In the genomic region with DNA sequence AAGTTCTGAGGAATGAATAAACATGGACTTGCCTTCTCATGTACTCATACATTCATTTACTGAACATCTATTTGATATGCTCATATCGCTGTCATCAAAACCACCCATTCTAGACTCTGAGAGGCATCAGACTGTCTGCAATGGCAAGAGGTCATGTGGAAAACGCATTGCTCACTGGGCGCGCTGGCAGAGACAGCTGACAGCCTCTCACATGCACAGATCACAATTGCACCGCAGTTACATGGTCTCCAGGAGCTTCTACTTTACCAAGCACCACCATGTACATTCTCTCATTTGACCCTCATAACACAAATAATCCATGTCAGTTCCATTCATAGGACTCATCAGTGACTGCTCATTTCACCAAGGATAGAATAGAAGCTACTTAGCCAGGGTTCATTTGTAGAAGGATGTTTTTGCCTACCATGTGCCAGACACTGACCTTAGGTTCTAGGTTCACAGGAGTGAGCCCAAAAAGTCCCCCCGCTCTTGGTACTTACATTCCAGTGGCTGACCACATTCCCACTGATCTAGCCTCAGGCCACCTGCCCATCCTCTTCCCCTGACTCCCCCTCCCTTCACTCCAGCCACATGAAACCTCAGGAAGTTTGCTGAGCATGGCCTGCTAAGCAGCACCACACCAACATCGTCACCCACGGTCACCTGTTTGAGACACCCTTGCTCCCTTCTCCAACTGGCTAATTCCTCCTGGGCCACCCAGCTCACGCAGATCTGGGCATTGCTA, we compare ENCODE assay signal across 32 cellular contexts. TPM values are rescaled to one million over a fixed set of nuclear protein-coding genes. Genes with fewer than 3 reads are reported as not detected.
A peak's percentile ranks its signal among the peaks of the same experiment; 100 is the strongest.
DNase-seq lines count a peak whose midpoint lies in the region; ATAC-seq and TF ChIP-seq lines count a peak whose summit lies in the region.
"Had no signal": no experiment of that assay in that cellular context is flagged by ENCODE, and none has a peak within 500 bp of the region (broad histone marks: within the 10 kb centered on the region; RNA-seq: fewer than 3 reads in every experiment).

No MANE protein-coding gene starts in this region.

- no peak overlapping the region for H3K27ac ChIP-seq in BLaER1
- H3K27ac ChIP-seq: A549, esophagus squamous epithelium, pancreas, right atrium auricular region, SK-N-MC, thoracic aorta had no signal

- ATAC-seq in T-helper 17 cell (no peak), GM19395 (IDR thresholded peaks at IDR 0.05; ENCODE audit: unreplicated experiment) (no peak)
- ATAC-seq: A549, pancreas had no signal

- H3K36me3 ChIP-seq in BLaER1 = no peaks in the 10 kb centered on the region
- H3K36me3 ChIP-seq: esophagus squamous epithelium, pancreas, right atrium auricular region, thoracic aorta had no signal

- H3K27me3 ChIP-seq in BLaER1 = no peaks in the 10 kb centered on the region
- H3K27me3 ChIP-seq: esophagus squamous epithelium, pancreas, right atrium auricular region had no signal

- intact Hi-C loops in cardiac septum (cut with DNase I) = no loop called here

- H3K4me1 Mint-ChIP-seq in T-helper 17 cell (peaks cover 4% of the 10 kb centered on the region), type B pancreatic cell (ENCODE audit: unreplicated experiment) (no peaks in the 10 kb centered on the region)

- H3K4me3 Mint-ChIP-seq in T-helper 17 cell (peak overlapping the region; percentile 42), type B pancreatic cell (no peak overlapping the region)
- H3K4me3 Mint-ChIP-seq: activated T-helper 1 cell treated with anti-CD3 and anti-CD28 coated beads, Interleukin-12 subunit alpha, Interleukin-12 subunit beta, Interleukin-2, Interleukin-4 antibody, amounts not matched to agents 30 ng/mL and 10 ng/mL and 1 ng/mL, durations not matched to agents 14 hours and 24 hours and 36 hours; CD4-positive, alpha-beta memory T cell; dendritic cell treated with granulocyte-macrophage colony-stimulating factor and Interleukin-4, amounts not matched to agents 40 ng/mL and 50 ng/mL, for 4 days; endodermal cell; H9; stimulated activated naive CD8-positive, alpha-beta T cell treated with anti-CD3 and anti-CD28 coated beads, Interleukin-15, Interleukin-2, amounts not matched to agents 100 ng/mL and 50 ng/mL, for 24 hours had no signal

- H3K9me3 ChIP-seq in BLaER1 (no peaks in the 10 kb centered on the region; the same call in 1 of the 2 replicates), T-helper 17 cell (ENCODE audit: control insufficient read depth, low read length, poor library complexity, severe bottlenecking) (peaks cover 3% of the 10 kb centered on the region)
- H3K9me3 ChIP-seq: A549, esophagus squamous epithelium, pancreas, right atrium auricular region, thoracic aorta had no signal

- no peak for TF ChIP-seq CTCF in type B pancreatic cell (conservative IDR thresholded peaks at IDR 0.05)

- H3K4me3 ChIP-seq in BLaER1 = no peak overlapping the region
- H3K4me3 ChIP-seq: A549, esophagus squamous epithelium, lung, pancreas, right atrium auricular region, SK-N-MC, thoracic aorta had no signal

- H3K4me1 ChIP-seq in BLaER1 = peaks cover 6% of the 10 kb centered on the region
- H3K4me1 ChIP-seq: A549, esophagus squamous epithelium, pancreas, right atrium auricular region had no signal

- H3K36me3 Mint-ChIP-seq in T-helper 17 cell (ENCODE audit: low read depth) = no peaks in the 10 kb centered on the region
- H3K36me3 Mint-ChIP-seq in type B pancreatic cell = no peaks in the 10 kb centered on the region

- H3K27me3 Mint-ChIP-seq in T-helper 17 cell (peaks cover 5% of the 10 kb centered on the region), type B pancreatic cell (peaks cover 4% of the 10 kb centered on the region)
- H3K27me3 Mint-ChIP-seq: dendritic cell treated with granulocyte-macrophage colony-stimulating factor and Interleukin-4, amounts not matched to agents 40 ng/mL and 50 ng/mL, for 4 days; stimulated activated naive CD8-positive, alpha-beta T cell treated with anti-CD3 and anti-CD28 coated beads, Interleukin-15, Interleukin-2, amounts not matched to agents 100 ng/mL and 50 ng/mL, for 24 hours had no signal

- peaks cover 6% of the 10 kb centered on the region for H3K9me3 Mint-ChIP-seq in type B pancreatic cell
- H3K9me3 Mint-ChIP-seq: activated T-helper 1 cell treated with anti-CD3 and anti-CD28 coated beads, Interleukin-12 subunit alpha, Interleukin-12 subunit beta, Interleukin-2, Interleukin-4 antibody, amounts not matched to agents 30 ng/mL and 10 ng/mL and 1 ng/mL, durations not matched to agents 14 hours and 24 hours and 36 hours; CD4-positive, alpha-beta memory T cell; dendritic cell treated with granulocyte-macrophage colony-stimulating factor and Interleukin-4, amounts not matched to agents 40 ng/mL and 50 ng/mL, for 4 days; stimulated activated naive CD8-positive, alpha-beta T cell treated with anti-CD3 and anti-CD28 coated beads, Interleukin-15, Interleukin-2, amounts not matched to agents 100 ng/mL and 50 ng/mL, for 24 hours had no signal

- no peak overlapping the region for H3K27ac Mint-ChIP-seq in T-helper 17 cell
- H3K27ac Mint-ChIP-seq in type B pancreatic cell = no peak overlapping the region
- H3K27ac Mint-ChIP-seq: activated T-helper 1 cell treated with anti-CD3 and anti-CD28 coated beads, Interleukin-12 subunit alpha, Interleukin-12 subunit beta, Interleukin-2, Interleukin-4 antibody, amounts not matched to agents 30 ng/mL and 10 ng/mL and 1 ng/mL, durations not matched to agents 14 hours and 24 hours and 36 hours; dendritic cell treated with granulocyte-macrophage colony-stimulating factor and Interleukin-4, amounts not matched to agents 40 ng/mL and 50 ng/mL, for 4 days; endodermal cell; stimulated activated naive CD8-positive, alpha-beta T cell treated with anti-CD3 and anti-CD28 coated beads, Interleukin-15, Interleukin-2, amounts not matched to agents 100 ng/mL and 50 ng/mL, for 24 hours had no signal

- DNase-seq in HT1080 (ENCODE audit: low read depth) (peak; percentile 18), T-helper 17 cell (no peak), kidney tubule cell (ENCODE audit: low spot score) (peak; percentile 19), type B pancreatic cell (ENCODE audit: extremely low spot score, unreplicated experiment) (no peak), cardiac septum (ENCODE audit: low spot score) (no peak), SIG-M5 treated with dmso at 0.1 percent for 504 hours (lab: John Stamatoyannopoulos, UW; ENCODE audit: unreplicated experiment) (no peak)
- DNase-seq: activated CD4-positive, alpha-beta T cell treated with anti-CD3 and anti-CD28 coated beads, Interleukin-2, amount 50 U/mL, for 48 hours; activated naive CD4-positive, alpha-beta T cell treated with Interleukin-2 at 50 U/mL for 16 hours; CD4-positive, alpha-beta memory T cell; DND-41; endodermal cell; esophagus squamous epithelium; H9; IMR-90; kidney glomerular epithelial cell; NCI-H1092 treated with DMSO at 0.1 percent for 48 hours; NCI-H1694 treated with DMSO at 0.1 percent for 48 hours; NCI-H446 treated with DMSO at 0.1 percent for 48 hours; NCI-H82; pancreas; stimulated activated CD4-positive, alpha-beta T cell treated with anti-CD3 and anti-CD28 coated beads, Interleukin-1b, Interleukin-23, amount 100 ng/mL, for 48 hours had no signal

- no peaks in the 10 kb centered on the region for H4K20me1 ChIP-seq in BLaER1

- H3K4me2 ChIP-seq in BLaER1 = peak overlapping the region; percentile 15; the same call in 1 of the 2 replicates
- H3K4me2 ChIP-seq: A549 had no signal

- H3K9ac ChIP-seq in BLaER1 = no peak overlapping the region

RNA-seq across cellular contexts. Expression of a gene that starts 6.1 kb away (rescaled TPM):
- not detected in 2 replicates for total RNA-seq in HT1080 (2014; rRNA removed; shearing (Covaris generic))
- not detected in 2 replicates for polyA plus RNA-seq in HT1080 (2015; cell fraction: cytosol; rRNA removed)
- not detected in 2 replicates for polyA plus RNA-seq in HT1080 (2015; cell fraction: nucleus; rRNA removed)
- 1 to 10 TPM; 2.7 to 3.3 TPM for total RNA-seq in T-helper 17 cell
- not detected in 2 replicates for total RNA-seq in type B pancreatic cell (ENCODE audit: low replicate concordance)
- total RNA-seq in cardiac septum = 1.9 TPM
- total RNA-seq: IMR-90 had no signal
- polyA plus RNA-seq: A549, IMR-90, neural cell had no signal

Comparison
In these comparisons a context has a peak if more than half of its experiments do, and no peak if none do; other contexts are left out.
1. DNase-seq: peak in HT1080 (single experiment) and kidney tubule cell (single experiment); none in T-helper 17 cell (0 of 3), type B pancreatic cell (single experiment), cardiac septum (single experiment) and SIG-M5 treated with dmso at 0.1 percent for 504 hours (single experiment).